ENCODE assay signal across 23 cellular contexts in genomic region chr4:71635094-71635493, GRCh38.
DNase-seq lines count a peak whose midpoint lies in the region; ATAC-seq lines count a peak whose summit lies in the region.
"Had no signal": no experiment of that assay in that cellular context is flagged by ENCODE, and none has a peak within 500 bp of the region (broad histone marks: within the 10 kb centered on the region; RNA-seq: fewer than 3 reads in every experiment).

No MANE protein-coding gene starts in this region.

- no peak overlapping the region for H3K4me3 Mint-ChIP-seq in activated naive CD4-positive, alpha-beta T cell treated with anti-CD3 and anti-CD28 coated beads, Interleukin-2, amount 10 ng/mL, durations not matched to agents 7 days and 5 days
- H3K4me3 Mint-ChIP-seq: activated B cell treated with CpG ODN at 0.5 μM for 24 hours, HFFc6, neural crest cell had no signal

- CTCF ChIA-PET in activated naive CD4-positive, alpha-beta T cell treated with anti-CD3 and anti-CD28 coated beads, Interleukin-2, amount 10 ng/mL, durations not matched to agents 7 days and 5 days (lab: Charles Lee) = no interaction called here

- no peak for ATAC-seq in GM21576 (IDR thresholded peaks at IDR 0.05; ENCODE audit: unreplicated experiment)
- ATAC-seq: HepG2, pancreas had no signal

- peak; percentile 8 for DNase-seq in DMS53 (lab: John Stamatoyannopoulos, UW)
- no peak for DNase-seq in DMS53 treated with DMSO at 0.1 percent for 48 hours (lab: John Stamatoyannopoulos, UW; ENCODE audit: unreplicated experiment)
- peak; percentile 3 for DNase-seq in LHCN-M2 (ENCODE audit: low read depth)
- peak; percentile 0 for DNase-seq in NCI-H69 (lab: John Stamatoyannopoulos, UW)
- peak; percentile 29 for DNase-seq in inferior parietal cortex (ENCODE audit: extremely low spot score)
- no peak for DNase-seq in activated naive CD4-positive, alpha-beta T cell treated with anti-CD3 and anti-CD28 coated beads, Interleukin-2, amount 10 ng/mL, durations not matched to agents 7 days and 5 days
- DNase-seq in activated CD4-positive, CD25-positive, alpha-beta regulatory T cell treated with anti-CD3 and anti-CD28 coated beads, Interleukin-2, amount 50 U/mL, for 72 hours = no peak
- DNase-seq: activated B cell treated with CpG ODN at 0.5 μM for 24 hours; activated CD4-positive, alpha-beta T cell treated with anti-CD3 and anti-CD28 coated beads, Interleukin-2, amount 50 U/mL, for 4 hours; activated naive CD4-positive, alpha-beta T cell treated with Interleukin-2 at 50 U/mL for 16 hours; adrenal gland; brain microvascular endothelial cell; HFFc6; Karpas-422; NCI-H2107; pancreas; stimulated activated CD4-positive, alpha-beta T cell treated with anti-CD3 and anti-CD28 coated beads, Interleukin-1b, Interleukin-23, amount 100 ng/mL, for 48 hours; stimulated activated CD8-positive, alpha-beta memory T cell treated with anti-CD3 and anti-CD28 coated beads, Interleukin-4, amount 100 ng/mL, for 48 hours; stomach; T-helper 1 cell had no signal

- H3K9me3 Mint-ChIP-seq in activated naive CD4-positive, alpha-beta T cell treated with anti-CD3 and anti-CD28 coated beads, Interleukin-2, amount 10 ng/mL, durations not matched to agents 7 days and 5 days = no peaks in the 10 kb centered on the region
- H3K9me3 Mint-ChIP-seq: HFFc6 had no signal

- no peak overlapping the region for H3K27ac Mint-ChIP-seq in activated naive CD4-positive, alpha-beta T cell treated with anti-CD3 and anti-CD28 coated beads, Interleukin-2, amount 10 ng/mL, durations not matched to agents 7 days and 5 days
- H3K27ac Mint-ChIP-seq: activated B cell treated with CpG ODN at 0.5 μM for 24 hours, HFFc6 had no signal

- H3K27me3 Mint-ChIP-seq in activated naive CD4-positive, alpha-beta T cell treated with anti-CD3 and anti-CD28 coated beads, Interleukin-2, amount 10 ng/mL, durations not matched to agents 7 days and 5 days = no peaks in the 10 kb centered on the region
- H3K27me3 Mint-ChIP-seq: activated B cell treated with CpG ODN at 0.5 μM for 24 hours had no signal

- no peaks in the 10 kb centered on the region for H3K36me3 Mint-ChIP-seq in activated naive CD4-positive, alpha-beta T cell treated with anti-CD3 and anti-CD28 coated beads, Interleukin-2, amount 10 ng/mL, durations not matched to agents 7 days and 5 days

- no peaks in the 10 kb centered on the region for H3K4me1 Mint-ChIP-seq in activated naive CD4-positive, alpha-beta T cell treated with anti-CD3 and anti-CD28 coated beads, Interleukin-2, amount 10 ng/mL, durations not matched to agents 7 days and 5 days
- H3K4me1 Mint-ChIP-seq: activated B cell treated with CpG ODN at 0.5 μM for 24 hours had no signal

Comparison
In these comparisons a context has a peak if more than half of its experiments do, and no peak if none do; other contexts are left out.
1. DNase-seq: peak in DMS53 (single experiment), LHCN-M2 (single experiment), NCI-H69 (single experiment) and inferior parietal cortex (single experiment); none in DMS53 treated with DMSO at 0.1 percent for 48 hours (single experiment), activated naive CD4-positive, alpha-beta T cell treated with anti-CD3 and anti-CD28 coated beads, Interleukin-2, amount 10 ng/mL, durations not matched to agents 7 days and 5 days (single experiment) and activated CD4-positive, CD25-positive, alpha-beta regulatory T cell treated with anti-CD3 and anti-CD28 coated beads, Interleukin-2, amount 50 U/mL, for 72 hours (single experiment).